In the genomic region with DNA sequence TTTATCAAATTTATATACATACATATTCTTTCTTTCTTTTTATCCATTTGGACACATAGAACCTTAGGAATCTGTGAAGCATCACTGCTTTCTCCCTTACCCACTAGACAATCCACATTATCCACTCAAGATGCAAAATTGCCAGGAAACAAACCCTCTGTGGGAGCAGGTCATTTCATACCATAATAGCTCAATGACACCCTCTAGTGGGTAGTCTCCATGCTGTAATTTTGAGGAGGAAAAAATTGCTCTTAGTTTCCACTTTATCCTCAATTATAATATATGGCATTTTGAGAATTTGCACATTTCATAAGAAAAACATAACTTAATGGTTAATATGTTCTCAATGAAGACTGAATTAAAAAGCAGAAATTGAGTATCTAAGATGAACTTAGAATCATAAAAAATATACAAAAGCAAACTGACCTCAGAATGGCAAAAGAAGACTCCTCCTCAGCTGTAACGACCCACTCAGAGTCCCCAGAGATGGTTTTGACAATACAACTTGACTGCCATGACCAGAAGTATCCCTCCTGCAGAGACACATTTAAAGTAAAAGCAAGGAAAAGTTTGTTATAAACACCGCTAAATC, we compare ENCODE assay signal across 8 cellular contexts.
DNase-seq lines count a peak whose midpoint lies in the region; ATAC-seq and TF ChIP-seq lines count a peak whose summit lies in the region.

No MANE protein-coding gene starts in this region.

- H3K9ac ChIP-seq in PC-3 (ENCODE audit: low read length) = no peak overlapping the region

- TF ChIP-seq CTCF in GM12865 (IDR thresholded peaks at IDR 0.05; ENCODE audit: insufficient read depth, low read depth, low read length, missing control alignments) (peak; percentile 73), PC-3 (conservative IDR thresholded peaks at IDR 0.05; ENCODE audit: low read depth, low read length) (peak; percentile 88), esophagus muscularis mucosa (IDR thresholded peaks at IDR 0.05) (peak; percentile 42 to 74 (median 63)), prostate gland (IDR thresholded peaks at IDR 0.05) (peak in 3 of 4 experiments; percentile 33 to 40 (median 34))

- BruUV-seq in PC-3 (replicated peaks; lab: Mats Ljungman, UMichigan) = no TSS peak

- H3K4me3 ChIP-seq in GM12865 (ENCODE audit: low read depth, low read length) (no peak overlapping the region), PC-3 (ENCODE audit: low read length) (no peak overlapping the region), esophagus muscularis mucosa (no peak overlapping the region), prostate gland (no peak overlapping the region)

- no peak for TF ChIP-seq EP300 in esophagus muscularis mucosa (IDR thresholded peaks at IDR 0.05)

- H3K79me2 ChIP-seq in PC-3 (ENCODE audit: low read length) = no peaks in the 10 kb centered on the region

- intact Hi-C loops in PC-3 (cut with micrococcal nuclease) = loop anchor here (1.0 to 10.0 kb wide), 4 partner anchors 1148 to 1902 kb away; partner anchors contain the start of gene HS3ST5
- intact Hi-C loops in esophagus muscularis mucosa (cut with DNase I) = loop anchor here (5.0 kb wide), 1 partner anchor 1149 kb away; no protein-coding TSS in a partner anchor
- intact Hi-C loops in prostate gland (cut with DNase I) = loop anchor here (5.0 kb wide), 1 partner anchor 1149 kb away; no protein-coding TSS in a partner anchor

- H3K4me2 ChIP-seq in PC-3 (ENCODE audit: low read length) = no peak overlapping the region

- CTCF ChIA-PET in PC-3 (lab: Charles Lee) = no interaction called here

- no peaks in the 10 kb centered on the region for H4K20me1 ChIP-seq in PC-3 (ENCODE audit: low read length)

- H3K27ac ChIP-seq in PC-3 (ENCODE audit: low read length) = no peak overlapping the region
- no peak overlapping the region for H3K27ac ChIP-seq in esophagus muscularis mucosa (replicated peaks in 1 of 4)
- no peak overlapping the region for H3K27ac ChIP-seq in prostate gland

- WGBS in esophagus muscularis mucosa = 70% methylated on average over 2 of the region's 2 CpGs
- 72% methylated on average over 2 of the region's 2 CpGs for WGBS in prostate gland

- in situ Hi-C loops in ACHN (cut with HindIII; ENCODE audit: low pct_ligation_motif_present, low pct_unique_long_range_greater_than_20kb, low sequenced_read_pairs) = no loop called here

- H3K4me1 ChIP-seq in PC-3 (ENCODE audit: insufficient read depth, low read length) = peaks cover 11% of the 10 kb centered on the region
- H3K4me1 ChIP-seq in esophagus muscularis mucosa = no peaks in the 10 kb centered on the region
- H3K4me1 ChIP-seq in prostate gland (replicated peaks) = no peaks in the 10 kb centered on the region

- H3K9me2 ChIP-seq in PC-3 (replicated peaks; ENCODE audit: low read length) = no peaks in the 10 kb centered on the region

- H3K36me3 ChIP-seq in PC-3 (ENCODE audit: low read depth, low read length) (no peaks in the 10 kb centered on the region; the same call in 1 of the 2 replicates), esophagus muscularis mucosa (no peaks in the 10 kb centered on the region), prostate gland (no peaks in the 10 kb centered on the region)

- H3F3A ChIP-seq in PC-3 (ENCODE audit: low read length, unreplicated experiment) = no peaks in the 10 kb centered on the region

- TF ChIP-seq POLR2A in esophagus muscularis mucosa (IDR thresholded peaks at IDR 0.05; ENCODE audit: low read depth) (no peak), prostate gland (IDR thresholded peaks at IDR 0.05) (no peak)

- peak; percentile 38 for DNase-seq in ACHN
- peak; percentile 50 for DNase-seq in GM12865 (ENCODE audit: low read depth)
- peak; percentile 62 for DNase-seq in PC-3
- no peak for DNase-seq in esophagus muscularis mucosa (ENCODE audit: extremely low spot score)
- no peak for DNase-seq in prostate gland (ENCODE audit: low spot score)
- DNase-seq in activated naive CD4-positive, alpha-beta T cell treated with anti-CD3 and anti-CD28 coated beads, Interleukin-2, amount 50 U/mL, for 16 hours = no peak

- H3K9me3 ChIP-seq in PC-3 (ENCODE audit: low read length) (no peaks in the 10 kb centered on the region), esophagus muscularis mucosa (no peaks in the 10 kb centered on the region), prostate gland (no peaks in the 10 kb centered on the region)

- no peaks in the 10 kb centered on the region for H3K27me3 ChIP-seq in PC-3 (ENCODE audit: low read length)
- no peaks in the 10 kb centered on the region for H3K27me3 ChIP-seq in esophagus muscularis mucosa
- no peaks in the 10 kb centered on the region for H3K27me3 ChIP-seq in prostate gland (replicated peaks; ENCODE audit: insufficient read depth)

- no peak overlapping the region for H2AFZ ChIP-seq in PC-3 (ENCODE audit: low read length)

- ATAC-seq in HG03175 (IDR thresholded peaks at IDR 0.05; ENCODE audit: unreplicated experiment) = peak; percentile 48
- 0 out of 2 replicates have a peak, but pooled peaks have one; percentile 24 for ATAC-seq in PC-3
- no peak for ATAC-seq in GM18861 (IDR thresholded peaks at IDR 0.05; ENCODE audit: unreplicated experiment)

- POLR2A ChIA-PET in PC-3 (lab: Charles Lee; ENCODE audit: unreplicated experiment) = interaction anchor here (0.7 kb wide), 1 partner anchor 1555 kb away, joined by 4 read pairs; no protein-coding TSS in a partner anchor

Comparison
In these comparisons a context has a peak if more than half of its experiments do, and no peak if none do; other contexts are left out.
1. DNase-seq: peak in ACHN (single experiment), GM12865 (single experiment) and PC-3 (single experiment); none in esophagus muscularis mucosa (single experiment), prostate gland (single experiment) and activated naive CD4-positive, alpha-beta T cell treated with anti-CD3 and anti-CD28 coated beads, Interleukin-2, amount 50 U/mL, for 16 hours (single experiment).
2. CTCF ChIP-seq: peak in every context shown above with its lines; median percentile 88 in PC-3; 73 in GM12865; 63 in esophagus muscularis mucosa; 34 in prostate gland.